Comparison of ENCODE assay signal across 14 cellular contexts in genomic region chr16:57892041-57892440, GRCh38.
DNase-seq lines count a peak whose midpoint lies in the region; ATAC-seq lines count a peak whose summit lies in the region.
"Had no signal": no experiment of that assay in that cellular context is flagged by ENCODE, and none has a peak within 500 bp of the region (broad histone marks: within the 10 kb centered on the region; RNA-seq: fewer than 3 reads in every experiment).

No MANE protein-coding gene starts in this region.

- H3K4me1 ChIP-seq in ACC112 (ENCODE audit: control insufficient read depth, insufficient read depth, low read length, unreplicated experiment) (peaks cover 64% of the 10 kb centered on the region), adipocyte (ENCODE audit: control insufficient read depth, insufficient read depth, low read length) (peaks cover 25% of the 10 kb centered on the region)
- H3K4me1 ChIP-seq: uterus had no signal

- no peak overlapping the region for H3K9ac ChIP-seq in adipocyte (ENCODE audit: low read length)

- no peak for ATAC-seq in HG02938 (IDR thresholded peaks at IDR 0.05; ENCODE audit: unreplicated experiment)
- ATAC-seq in esophagus mucosa = no peak
- ATAC-seq: Panc1 had no signal

- no peaks in the 10 kb centered on the region for H3K27me3 ChIP-seq in ACC112 (ENCODE audit: insufficient read depth, low read length)
- peaks cover 7% of the 10 kb centered on the region for H3K27me3 ChIP-seq in adipocyte (replicated peaks; ENCODE audit: control insufficient read depth, insufficient read depth, low read length)
- H3K27me3 ChIP-seq: uterus had no signal

- no peaks in the 10 kb centered on the region for H3K79me2 ChIP-seq in ACC112 (ENCODE audit: control insufficient read depth, insufficient read depth, low read length, unreplicated experiment)

- H3K36me3 ChIP-seq in ACC112 (ENCODE audit: insufficient read depth, low read length) (no peaks in the 10 kb centered on the region), adipocyte (ENCODE audit: control insufficient read depth, insufficient read depth, low read length, severe bottlenecking) (no peaks in the 10 kb centered on the region)
- H3K36me3 ChIP-seq: uterus had no signal

- H3K27ac ChIP-seq in ACC112 (ENCODE audit: low read depth, low read length) = peak overlapping the region; percentile 95
- H3K27ac ChIP-seq: uterus had no signal

- no peak overlapping the region for H2AFZ ChIP-seq in ACC112 (ENCODE audit: low read length, unreplicated experiment)

- DNase-seq in HS-27A (ENCODE audit: low read depth) (peak; percentile 89), adipocyte (ENCODE audit: low read depth) (peak; percentile 25), kidney tubule cell (ENCODE audit: low spot score) (peak; percentile 87), SW 1271 (lab: John Stamatoyannopoulos, UW) (no peak), NCI-H1930 (lab: John Stamatoyannopoulos, UW) (no peak)
- DNase-seq: activated CD8-positive, alpha-beta memory T cell treated with anti-CD3 and anti-CD28 coated beads, Interleukin-2, amount 50 U/mL, for 48 hours; AML-193; NCI-H2171 treated with DMSO at 0.1 percent for 48 hours; uterus had no signal

- H3K4me3 ChIP-seq in ACC112 (ENCODE audit: low read depth, low read length) (peak overlapping the region; percentile 46; the same call in 1 of the 2 replicates), adipocyte (ENCODE audit: low read length) (no peak overlapping the region)
- H3K4me3 ChIP-seq: K562, uterus had no signal

- no peaks in the 10 kb centered on the region for H3K9me3 ChIP-seq in adipocyte (ENCODE audit: control insufficient read depth, low read length)
- H3K9me3 ChIP-seq: uterus had no signal

Comparison
In these comparisons a context has a peak if more than half of its experiments do, and no peak if none do; other contexts are left out.
1. DNase-seq: peak in HS-27A (single experiment), adipocyte (single experiment) and kidney tubule cell (single experiment); none in SW 1271 (0 of 2) and NCI-H1930 (0 of 2).